ENCODE assay signal across 14 cellular contexts in the genomic region with DNA sequence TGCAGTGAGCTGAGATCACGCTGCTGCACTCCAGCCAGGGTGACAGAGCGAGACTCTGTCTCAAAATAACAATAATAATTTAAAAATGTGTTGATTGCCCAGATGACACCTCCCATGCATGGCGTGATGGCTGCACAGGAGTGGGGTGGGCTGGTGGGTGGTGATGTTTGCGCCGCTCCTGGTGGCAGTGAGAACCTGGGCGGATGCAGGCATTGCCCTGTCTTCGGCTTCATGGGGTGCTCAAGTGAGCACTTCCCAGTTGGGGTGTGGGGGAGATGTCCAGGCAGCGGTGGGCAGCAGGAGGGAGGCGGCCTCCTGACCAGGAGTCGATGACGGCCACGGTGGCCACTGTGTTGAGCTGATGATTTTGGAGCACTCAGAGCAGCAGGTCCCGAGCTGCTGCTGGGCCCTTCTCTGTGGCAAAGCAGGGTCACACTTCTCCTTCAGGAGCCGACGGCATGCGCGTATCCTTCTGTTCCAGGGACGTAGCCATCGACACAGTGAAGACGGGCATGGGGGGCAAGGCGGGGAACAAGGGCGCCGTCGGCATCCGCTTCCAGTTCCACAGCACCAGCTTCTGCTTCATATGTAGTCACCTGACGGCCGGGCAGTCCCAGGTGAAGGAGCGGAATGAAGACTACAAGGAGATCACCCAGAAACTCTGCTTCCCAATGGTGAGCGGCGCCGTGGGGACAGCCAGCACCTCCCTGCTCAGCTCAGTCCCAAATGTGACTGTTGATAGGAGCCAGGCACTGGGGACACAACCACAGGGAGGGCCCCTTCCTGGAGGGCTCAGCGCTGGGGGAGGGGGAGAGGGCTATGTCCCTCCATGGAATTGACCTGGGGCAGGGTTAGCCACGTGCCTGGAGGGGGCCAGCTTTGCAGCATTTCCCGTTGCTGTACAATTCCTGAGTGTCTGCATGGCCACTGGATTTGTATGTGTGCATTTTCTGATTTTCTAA.
A peak's percentile ranks its signal among the peaks of the same experiment; 100 is the strongest.
DNase-seq lines count a peak whose midpoint lies in the region; ATAC-seq, FAIRE-seq and TF ChIP-seq lines count a peak whose summit lies in the region.
"Had no signal": no experiment of that assay in that cellular context is flagged by ENCODE, and none has a peak within 500 bp of the region (broad histone marks: within the 10 kb centered on the region; RNA-seq: fewer than 3 reads in every experiment).

No MANE protein-coding gene starts in this region.

- BruUV-seq in HepG2 (replicated peaks; lab: Mats Ljungman, UMichigan) = no TSS peak

- no peaks in the 10 kb centered on the region for H3K9me3 ChIP-seq in HepG2 (ENCODE audit: low read length)
- H3K9me3 ChIP-seq: esophagus squamous epithelium had no signal

- H3K27me3 Mint-ChIP-seq in activated naive CD8-positive, alpha-beta T cell treated with anti-CD3 and anti-CD28 coated beads, Interleukin-2, amount 10 ng/mL, durations not matched to agents 7 days and 5 days = no peaks in the 10 kb centered on the region
- H3K27me3 Mint-ChIP-seq in activated naive CD8-positive, alpha-beta T cell treated with anti-CD3 and anti-CD28 coated beads for 36 hours = no peaks in the 10 kb centered on the region
- no peaks in the 10 kb centered on the region for H3K27me3 Mint-ChIP-seq in type B pancreatic cell
- H3K27me3 Mint-ChIP-seq in T-helper 2 cell treated with Interferon-gamma antibody and Interleukin-4, amounts not matched to agents 5 μg/mL and 100 μg/mL, for 36 hours (ENCODE audit: low read depth) = no peaks in the 10 kb centered on the region
- H3K27me3 Mint-ChIP-seq: IgD-negative memory B cell had no signal

- H2AFZ ChIP-seq in HepG2 (ENCODE audit: low read length) = no peak overlapping the region

- DNase-seq in activated naive CD8-positive, alpha-beta T cell treated with anti-CD3 and anti-CD28 coated beads, Interleukin-2, amount 10 ng/mL, durations not matched to agents 7 days and 5 days = no peak
- no peak for DNase-seq in activated naive CD8-positive, alpha-beta T cell treated with anti-CD3 and anti-CD28 coated beads for 36 hours
- DNase-seq in HepG2 (ENCODE audit: low spot score) = no peak
- DNase-seq in type B pancreatic cell (ENCODE audit: extremely low spot score, unreplicated experiment) = no peak
- DNase-seq in T-helper 2 cell treated with Interferon-gamma antibody and Interleukin-4, amounts not matched to agents 5 μg/mL and 100 μg/mL, for 36 hours (ENCODE audit: low spot score) = no peak
- no peak for DNase-seq in iPS-NIHi7 (ENCODE audit: extremely low spot score)
- no peak for DNase-seq in activated CD4-positive, CD25-positive, alpha-beta regulatory T cell (lab: John Stamatoyannopoulos, UW)
- DNase-seq: DMS 273 treated with DMSO at 0.1 percent for 48 hours, esophagus squamous epithelium had no signal

- 90% methylated on average over 28 of the region's 34 CpGs for WGBS in HepG2 (ENCODE audit: low lambda C conversion rate)

- no peak for FAIRE-seq in HepG2 (lab: Jason Lieb, UNC)

- CTCF ChIA-PET in HepG2 (lab: Yijun Ruan, JAX; ENCODE audit: low intra/inter-chr PET ratio, low total read pairs) = interaction anchor here (0.9 to 2.8 kb wide), 5 partner anchors 89 to 134 kb away, joined by 3 to 19 read pairs (median 4); partner anchors contain the start of gene SYNJ2

- TF ChIP-seq CTCF in HepG2 (CRISPR knock-in tag; IDR thresholded peaks at IDR 0.05) (no peak), type B pancreatic cell (conservative IDR thresholded peaks at IDR 0.05) (no peak)

- no peaks in the 10 kb centered on the region for H3K9me3 Mint-ChIP-seq in activated naive CD8-positive, alpha-beta T cell treated with anti-CD3 and anti-CD28 coated beads, Interleukin-2, amount 10 ng/mL, durations not matched to agents 7 days and 5 days
- H3K9me3 Mint-ChIP-seq in activated naive CD8-positive, alpha-beta T cell treated with anti-CD3 and anti-CD28 coated beads for 36 hours = no peaks in the 10 kb centered on the region
- H3K9me3 Mint-ChIP-seq in type B pancreatic cell = no peaks in the 10 kb centered on the region
- no peaks in the 10 kb centered on the region for H3K9me3 Mint-ChIP-seq in T-helper 2 cell treated with Interferon-gamma antibody and Interleukin-4, amounts not matched to agents 5 μg/mL and 100 μg/mL, for 36 hours
- H3K9me3 Mint-ChIP-seq: H9, IgD-negative memory B cell, nephron had no signal

- in situ Hi-C loops in HepG2 (cut with HindIII; ENCODE audit: extremely low pct_ligation_motif_present, low pct_unique_long_range_greater_than_20kb) = loop anchor here (5.0 kb wide), 1 partner anchor 89 kb away; the partner anchor contains the start of gene SYNJ2

- peaks cover 24% of the 10 kb centered on the region for H3K36me3 Mint-ChIP-seq in activated naive CD8-positive, alpha-beta T cell treated with anti-CD3 and anti-CD28 coated beads, Interleukin-2, amount 10 ng/mL, durations not matched to agents 7 days and 5 days
- H3K36me3 Mint-ChIP-seq in activated naive CD8-positive, alpha-beta T cell treated with anti-CD3 and anti-CD28 coated beads for 36 hours = peaks cover 27% of the 10 kb centered on the region
- peaks cover 18% of the 10 kb centered on the region for H3K36me3 Mint-ChIP-seq in type B pancreatic cell
- peaks cover 20% of the 10 kb centered on the region for H3K36me3 Mint-ChIP-seq in T-helper 2 cell treated with Interferon-gamma antibody and Interleukin-4, amounts not matched to agents 5 μg/mL and 100 μg/mL, for 36 hours (ENCODE audit: low read depth)

- H3K4me2 ChIP-seq in HepG2 (ENCODE audit: low read depth, low read length) = no peak overlapping the region

- no peak overlapping the region for H3K4me3 ChIP-seq in HepG2 (replicated peaks in 1 of 3; ENCODE audit: insufficient read depth in 1 of 3, low read depth in 2 of 3, low read length in 3 of 3)
- H3K4me3 ChIP-seq: coronary artery, esophagus squamous epithelium had no signal

- no peak overlapping the region for H3K27ac Mint-ChIP-seq in activated naive CD8-positive, alpha-beta T cell treated with anti-CD3 and anti-CD28 coated beads, Interleukin-2, amount 10 ng/mL, durations not matched to agents 7 days and 5 days
- H3K27ac Mint-ChIP-seq in activated naive CD8-positive, alpha-beta T cell treated with anti-CD3 and anti-CD28 coated beads for 36 hours = no peak overlapping the region
- H3K27ac Mint-ChIP-seq in type B pancreatic cell = peak overlapping the region; percentile 60
- no peak overlapping the region for H3K27ac Mint-ChIP-seq in T-helper 2 cell treated with Interferon-gamma antibody and Interleukin-4, amounts not matched to agents 5 μg/mL and 100 μg/mL, for 36 hours

- peaks cover 37% of the 10 kb centered on the region for H3K4me1 ChIP-seq in HepG2 (ENCODE audit: insufficient read depth, low read length)

- no peak overlapping the region for H3K9ac ChIP-seq in HepG2 (ENCODE audit: insufficient read depth, low read depth, low read length)

- H3K27me3 ChIP-seq in HepG2 (ENCODE audit: control insufficient read depth in 1 of 2, insufficient read depth in 2 of 2, low read length in 2 of 2) = no peaks in the 10 kb centered on the region
- H3K27me3 ChIP-seq: esophagus squamous epithelium had no signal

- H3K4me3 Mint-ChIP-seq in activated naive CD8-positive, alpha-beta T cell treated with anti-CD3 and anti-CD28 coated beads, Interleukin-2, amount 10 ng/mL, durations not matched to agents 7 days and 5 days = no peak overlapping the region
- H3K4me3 Mint-ChIP-seq in activated naive CD8-positive, alpha-beta T cell treated with anti-CD3 and anti-CD28 coated beads for 36 hours = no peak overlapping the region
- H3K4me3 Mint-ChIP-seq in type B pancreatic cell = no peak overlapping the region
- no peak overlapping the region for H3K4me3 Mint-ChIP-seq in T-helper 2 cell treated with Interferon-gamma antibody and Interleukin-4, amounts not matched to agents 5 μg/mL and 100 μg/mL, for 36 hours
- H3K4me3 Mint-ChIP-seq: H9, IgD-negative memory B cell, nephron had no signal

- H4K20me1 ChIP-seq in HepG2 (ENCODE audit: insufficient read depth, low read length) = no peaks in the 10 kb centered on the region

- TF ChIP-seq RAD21 in HepG2 (CRISPR knock-in tag; IDR thresholded peaks at IDR 0.05) = no peak

- intact Hi-C loops in HepG2 (cut with micrococcal nuclease; ENCODE audit: unreplicated experiment) = loop anchor here (1.0 to 10.0 kb wide), 5 partner anchors 37 to 117 kb away; partner anchors contain the start of gene SYNJ2

- H3K27ac ChIP-seq in angular gyrus (ENCODE audit: low read depth, low read length) = peak overlapping the region; percentile 56
- peak overlapping the region; percentile 16 for H3K27ac ChIP-seq in HepG2 (ENCODE audit: extremely low read length, insufficient read depth, low read length)

- no peaks in the 10 kb centered on the region for H3K79me2 ChIP-seq in HepG2 (ENCODE audit: insufficient read depth, low read length)

- TF ChIP-seq EP300 in HepG2 (IDR thresholded peaks at IDR 0.05; ENCODE audit: low read depth in 2 of 2, low read length in 2 of 2) (no peak), HepG2 (CRISPR knock-in tag; IDR thresholded peaks at IDR 0.05; ENCODE audit: borderline replicate concordance) (no peak)

- no peak for TF ChIP-seq POLR2A in HepG2 (IDR thresholded peaks at IDR 0.05; ENCODE audit: insufficient read depth in 1 of 2, low read depth in 2 of 2, low read length in 2 of 2)

- H3K36me3 ChIP-seq in HepG2 (replicated peaks in 1 of 2; ENCODE audit: control insufficient read depth in 1 of 2, insufficient read depth in 2 of 2, low read length in 2 of 2) = peaks cover 50 to 82% of the 10 kb centered on the region in 2 experiments

- POLR2A ChIA-PET in activated naive CD8-positive, alpha-beta T cell treated with anti-CD3 and anti-CD28 coated beads, Interleukin-2, amount 10 ng/mL, durations not matched to agents 7 days and 5 days (lab: Charles Lee) = interaction anchor here (0.9 to 2.1 kb wide), 4 partner anchors 25 to 109 kb away, joined by 3 to 10 read pairs (median 4); partner anchors contain the start of gene SYNJ2
- POLR2A ChIA-PET in HepG2 (lab: Yijun Ruan, JAX) = interaction anchor here (0.9 to 3.1 kb wide), 8 partner anchors 56 to 117 kb away, joined by 3 to 16 read pairs (median 4); partner anchors contain the start of gene SYNJ2

- peak; percentile 13 for ATAC-seq in activated naive CD8-positive, alpha-beta T cell treated with anti-CD3 and anti-CD28 coated beads, Interleukin-2, amount 10 ng/mL, durations not matched to agents 7 days and 5 days (ENCODE audit: low read depth)
- ATAC-seq in HepG2 = peak; percentile 60

- peaks cover 22% of the 10 kb centered on the region for H3K4me1 Mint-ChIP-seq in activated naive CD8-positive, alpha-beta T cell treated with anti-CD3 and anti-CD28 coated beads, Interleukin-2, amount 10 ng/mL, durations not matched to agents 7 days and 5 days
- peaks cover 26% of the 10 kb centered on the region for H3K4me1 Mint-ChIP-seq in activated naive CD8-positive, alpha-beta T cell treated with anti-CD3 and anti-CD28 coated beads for 36 hours
- peaks cover 18% of the 10 kb centered on the region for H3K4me1 Mint-ChIP-seq in type B pancreatic cell (ENCODE audit: unreplicated experiment)
- H3K4me1 Mint-ChIP-seq in T-helper 2 cell treated with Interferon-gamma antibody and Interleukin-4, amounts not matched to agents 5 μg/mL and 100 μg/mL, for 36 hours (ENCODE audit: low read depth) = peaks cover 12% of the 10 kb centered on the region

TF ChIP-seq in HepG2, 621 proteins besides CTCF, POLR2A, EP300 and RAD21 (continues in another document):
- no peak for TF ChIP-seq ZNF549 (CRISPR knock-in tag; IDR thresholded peaks at IDR 0.05)
- no peak for TF ChIP-seq MIER2 (CRISPR knock-in tag; IDR thresholded peaks at IDR 0.05)
